In the genomic region with DNA sequence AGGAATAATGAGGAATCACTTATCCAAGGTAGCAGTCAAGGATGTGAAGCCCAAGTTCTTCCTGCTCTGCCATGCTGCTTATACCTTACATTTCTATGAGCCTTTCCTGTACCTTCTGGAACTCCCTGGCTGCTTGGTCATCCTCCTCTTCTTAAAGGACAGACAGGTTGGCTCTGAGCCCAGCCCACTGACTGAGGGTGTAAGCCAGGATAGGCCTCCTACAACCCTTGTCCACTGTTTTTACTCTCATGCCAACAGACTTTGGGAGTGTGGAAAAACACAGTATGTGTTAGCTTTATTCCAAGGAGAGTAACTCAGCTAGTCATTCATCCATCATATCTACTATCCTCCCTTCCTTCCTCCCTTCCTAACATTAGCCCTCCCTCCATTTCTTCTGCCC, we compare ENCODE assay signal across 32 cellular contexts. TPM values are rescaled to one million over a fixed set of nuclear protein-coding genes. Genes with fewer than 3 reads are reported as not detected.
DNase-seq lines count a peak whose midpoint lies in the region; ATAC-seq and TF ChIP-seq lines count a peak whose summit lies in the region.
"Had no signal": no experiment of that assay in that cellular context is flagged by ENCODE, and none has a peak within 500 bp of the region (broad histone marks: within the 10 kb centered on the region; RNA-seq: fewer than 3 reads in every experiment).

No MANE protein-coding gene starts in this region.

- no peaks in the 10 kb centered on the region for H3K36me3 Mint-ChIP-seq in stimulated activated memory B cell treated with anti-CD40 and anti-IgM and Interleukin-4, amounts not matched to agents 10 μg/mL and 1 μg/mL and 100 μg/mL, for 72 hours
- no peaks in the 10 kb centered on the region for H3K36me3 Mint-ChIP-seq in activated CD8-positive, alpha-beta T cell treated with anti-CD3 and anti-CD28 coated beads for 36 hours (ENCODE audit: low read depth)
- no peaks in the 10 kb centered on the region for H3K36me3 Mint-ChIP-seq in nephron progenitor cell (ENCODE audit: low read depth)
- H3K36me3 Mint-ChIP-seq: activated CD8-positive, alpha-beta memory T cell treated with anti-CD3 and anti-CD28 coated beads, Interleukin-2, amount 10 ng/mL, durations not matched to agents 7 days and 5 days had no signal

- no peak for DNase-seq in A673 (ENCODE audit: low spot score)
- DNase-seq in NCI-H226 = peak; percentile 11
- DNase-seq in esophagus muscularis mucosa (ENCODE audit: extremely low spot score) = no peak
- DNase-seq in activated CD8-positive, alpha-beta T cell treated with anti-CD3 and anti-CD28 coated beads for 36 hours = no peak
- DNase-seq in activated CD8-positive, alpha-beta memory T cell treated with anti-CD3 and anti-CD28 coated beads for 24 hours = no peak
- no peak for DNase-seq in nephron progenitor cell
- DNase-seq: activated CD4-positive, alpha-beta T cell treated with anti-CD3 and anti-CD28 coated beads, Interleukin-2, amount 10 ng/mL, durations not matched to agents 24 days and 14 days; activated CD8-positive, alpha-beta memory T cell treated with anti-CD3 and anti-CD28 coated beads, Interleukin-2, amount 10 ng/mL, durations not matched to agents 7 days and 5 days; activated naive CD4-positive, alpha-beta T cell treated with Interleukin-2 at 50 U/mL for 16 hours; activated T-cell treated with anti-CD3 and anti-CD28 coated beads, Interleukin-2, amount 50 U/mL, for 72 hours; amniotic stem cell; DMS79 treated with DMSO at 0.1 percent for 48 hours; dorsolateral prefrontal cortex; naive B cell; NCI-H146; NCI-H2171 treated with DMSO at 0.1 percent for 48 hours; NCI-H526 treated with DMSO at 0.1 percent for 48 hours; ovary; stimulated activated CD4-positive, alpha-beta T cell treated with anti-CD3 and anti-CD28 coated beads, Interleukin-12 subunit alpha, Interleukin-12 subunit beta, amount 100 ng/mL, for 4 hours; stimulated activated CD4-positive, alpha-beta T cell treated with anti-CD3 and anti-CD28 coated beads, Interleukin-4, amount 100 ng/mL, for 24 hours; stimulated activated naive CD4-positive, alpha-beta T cell; T-helper 2 cell; transverse colon had no signal

- H3K9me3 ChIP-seq in A673 (ENCODE audit: low read depth, low read length, poor library complexity, severe bottlenecking) (no peaks in the 10 kb centered on the region), esophagus muscularis mucosa (no peaks in the 10 kb centered on the region)
- H3K9me3 ChIP-seq: A549, BLaER1, heart right ventricle, ovary, transverse colon had no signal

- CTCF ChIA-PET in A673 (lab: Charles Lee) = no interaction called here
- CTCF ChIA-PET in activated CD8-positive, alpha-beta T cell treated with anti-CD3 and anti-CD28 coated beads for 36 hours (lab: Charles Lee) = interaction anchor here (1.0 to 3.1 kb wide), 3 partner anchors 8 to 12 kb away, joined by 3 to 16 read pairs (median 3); no protein-coding TSS in a partner anchor

- TF ChIP-seq CTCF in A673 (conservative IDR thresholded peaks at IDR 0.05; ENCODE audit: low read depth, low read length) (no peak), esophagus muscularis mucosa (IDR thresholded peaks at IDR 0.05) (no peak), nephron progenitor cell (IDR thresholded peaks at IDR 0.05) (no peak)
- no peak for TF ChIP-seq CTCF in activated CD8-positive, alpha-beta T cell treated with anti-CD3 and anti-CD28 coated beads for 36 hours (IDR thresholded peaks at IDR 0.05)

- ATAC-seq in stimulated activated memory B cell treated with anti-CD40 and anti-IgM and Interleukin-4, amounts not matched to agents 10 μg/mL and 1 μg/mL and 100 μg/mL, for 72 hours = no peak
- ATAC-seq in activated CD8-positive, alpha-beta T cell treated with anti-CD3 and anti-CD28 coated beads for 36 hours = no peak
- no peak for ATAC-seq in GM18870 (IDR thresholded peaks at IDR 0.05; ENCODE audit: unreplicated experiment)
- ATAC-seq: A549; activated CD8-positive, alpha-beta memory T cell treated with anti-CD3 and anti-CD28 coated beads, Interleukin-2, amount 10 ng/mL, durations not matched to agents 7 days and 5 days; GM23338; SK-N-SH treated with all-trans-retinoic acid at 6 μM for 48 hours had no signal

- TF ChIP-seq POLR2A in esophagus muscularis mucosa (IDR thresholded peaks at IDR 0.05; ENCODE audit: low read depth) = no peak

- no peaks in the 10 kb centered on the region for H3K27me3 Mint-ChIP-seq in stimulated activated memory B cell treated with anti-CD40 and anti-IgM and Interleukin-4, amounts not matched to agents 10 μg/mL and 1 μg/mL and 100 μg/mL, for 72 hours
- no peaks in the 10 kb centered on the region for H3K27me3 Mint-ChIP-seq in activated CD8-positive, alpha-beta T cell treated with anti-CD3 and anti-CD28 coated beads for 36 hours
- H3K27me3 Mint-ChIP-seq in nephron progenitor cell (ENCODE audit: low read depth, poor library complexity) = no peaks in the 10 kb centered on the region
- H3K27me3 Mint-ChIP-seq: activated CD4-positive, alpha-beta T cell treated with anti-CD3 and anti-CD28 coated beads, Interleukin-2, amount 10 ng/mL, durations not matched to agents 24 days and 14 days; activated CD8-positive, alpha-beta memory T cell treated with anti-CD3 and anti-CD28 coated beads, Interleukin-2, amount 10 ng/mL, durations not matched to agents 7 days and 5 days; naive B cell had no signal

- no peak overlapping the region for H3K4me3 Mint-ChIP-seq in stimulated activated memory B cell treated with anti-CD40 and anti-IgM and Interleukin-4, amounts not matched to agents 10 μg/mL and 1 μg/mL and 100 μg/mL, for 72 hours
- H3K4me3 Mint-ChIP-seq in activated CD8-positive, alpha-beta T cell treated with anti-CD3 and anti-CD28 coated beads for 36 hours = no peak overlapping the region
- H3K4me3 Mint-ChIP-seq in nephron progenitor cell = no peak overlapping the region
- H3K4me3 Mint-ChIP-seq: activated CD4-positive, alpha-beta T cell treated with anti-CD3 and anti-CD28 coated beads, Interleukin-2, amount 10 ng/mL, durations not matched to agents 24 days and 14 days; activated CD8-positive, alpha-beta memory T cell treated with anti-CD3 and anti-CD28 coated beads, Interleukin-2, amount 10 ng/mL, durations not matched to agents 7 days and 5 days; activated T-cell treated with anti-CD3 and anti-CD28 coated beads, Interleukin-2, amount 50 U/mL, for 72 hours; GM23338; naive B cell had no signal

- no peaks in the 10 kb centered on the region for H3K9me3 Mint-ChIP-seq in stimulated activated memory B cell treated with anti-CD40 and anti-IgM and Interleukin-4, amounts not matched to agents 10 μg/mL and 1 μg/mL and 100 μg/mL, for 72 hours
- no peaks in the 10 kb centered on the region for H3K9me3 Mint-ChIP-seq in activated CD8-positive, alpha-beta T cell treated with anti-CD3 and anti-CD28 coated beads for 36 hours
- H3K9me3 Mint-ChIP-seq in nephron progenitor cell = no peaks in the 10 kb centered on the region
- H3K9me3 Mint-ChIP-seq: activated CD4-positive, alpha-beta T cell treated with anti-CD3 and anti-CD28 coated beads, Interleukin-2, amount 10 ng/mL, durations not matched to agents 24 days and 14 days; activated T-cell treated with anti-CD3 and anti-CD28 coated beads, Interleukin-2, amount 50 U/mL, for 72 hours; GM23338; naive B cell had no signal

- H3K4me1 ChIP-seq in A673 (ENCODE audit: insufficient read depth, low read length, poor library complexity, severe bottlenecking) (peaks cover 43% of the 10 kb centered on the region), esophagus muscularis mucosa (peaks cover 14 to 97% (median 96%) of the 10 kb centered on the region in 4 donors)

- H3K27ac ChIP-seq in A673 (ENCODE audit: low read depth, low read length, poor library complexity, severe bottlenecking) (peak overlapping the region; percentile 10), esophagus muscularis mucosa (replicated peaks in 1 of 4) (peak overlapping the region; percentile 70 to 86 (median 74))
- H3K27ac ChIP-seq: BLaER1, cardiac muscle cell, heart right ventricle, ovary, VCaP had no signal

- H3K27me3 ChIP-seq in A673 (replicated peaks; ENCODE audit: insufficient read depth, low read depth, low read length, poor library complexity) (no peaks in the 10 kb centered on the region), esophagus muscularis mucosa (no peaks in the 10 kb centered on the region)
- H3K27me3 ChIP-seq: BLaER1, cardiac muscle cell, dorsolateral prefrontal cortex, heart right ventricle, ovary, transverse colon had no signal

- no peak for TF ChIP-seq EP300 in esophagus muscularis mucosa (IDR thresholded peaks at IDR 0.05)

- POLR2A ChIA-PET in A673 (lab: Charles Lee; ENCODE audit: low non-redundant PET) = no interaction called here
- POLR2A ChIA-PET in activated CD8-positive, alpha-beta T cell treated with anti-CD3 and anti-CD28 coated beads for 36 hours (lab: Charles Lee) = interaction anchor here (0.6 to 1.0 kb wide), 2 partner anchors 12 to 111 kb away, joined by 3 read pairs; no protein-coding TSS in a partner anchor

- intact Hi-C loops in A673 (cut with micrococcal nuclease; ENCODE audit: unreplicated experiment) (no loop called here), esophagus muscularis mucosa (cut with DNase I) (no loop called here)
- intact Hi-C loops in activated CD8-positive, alpha-beta T cell treated with anti-CD3 and anti-CD28 coated beads for 36 hours (cut with micrococcal nuclease) = no loop called here

- H3K27ac Mint-ChIP-seq in stimulated activated memory B cell treated with anti-CD40 and anti-IgM and Interleukin-4, amounts not matched to agents 10 μg/mL and 1 μg/mL and 100 μg/mL, for 72 hours = peak overlapping the region; percentile 9
- H3K27ac Mint-ChIP-seq in activated CD8-positive, alpha-beta T cell treated with anti-CD3 and anti-CD28 coated beads for 36 hours = no peak overlapping the region
- no peak overlapping the region for H3K27ac Mint-ChIP-seq in nephron progenitor cell
- H3K27ac Mint-ChIP-seq: activated CD4-positive, alpha-beta T cell treated with anti-CD3 and anti-CD28 coated beads, Interleukin-2, amount 10 ng/mL, durations not matched to agents 24 days and 14 days; activated CD8-positive, alpha-beta memory T cell treated with anti-CD3 and anti-CD28 coated beads, Interleukin-2, amount 10 ng/mL, durations not matched to agents 7 days and 5 days; activated T-cell treated with anti-CD3 and anti-CD28 coated beads, Interleukin-2, amount 50 U/mL, for 72 hours; GM23338 had no signal

- H3K4me3 ChIP-seq in A673 (ENCODE audit: low read depth, low read length, poor library complexity, severe bottlenecking) (no peak overlapping the region), esophagus muscularis mucosa (no peak overlapping the region)
- H3K4me3 ChIP-seq: A549, BLaER1, cardiac muscle cell, dorsolateral prefrontal cortex, GM23338, heart right ventricle, ovary, transverse colon had no signal

- H3K36me3 ChIP-seq in A673 (ENCODE audit: insufficient read depth, low read length, poor library complexity, severe bottlenecking) = no peaks in the 10 kb centered on the region
- peaks cover 0 to 22% (median 2%) of the 10 kb centered on the region in 4 donors for H3K36me3 ChIP-seq in esophagus muscularis mucosa
- H3K36me3 ChIP-seq: BLaER1, cardiac muscle cell, heart right ventricle, ovary, transverse colon had no signal

- peaks cover 70% of the 10 kb centered on the region for H3K4me1 Mint-ChIP-seq in stimulated activated memory B cell treated with anti-CD40 and anti-IgM and Interleukin-4, amounts not matched to agents 10 μg/mL and 1 μg/mL and 100 μg/mL, for 72 hours
- H3K4me1 Mint-ChIP-seq in activated CD8-positive, alpha-beta T cell treated with anti-CD3 and anti-CD28 coated beads for 36 hours (ENCODE audit: low read depth) = no peaks in the 10 kb centered on the region
- H3K4me1 Mint-ChIP-seq in nephron progenitor cell = peaks cover 29% of the 10 kb centered on the region
- H3K4me1 Mint-ChIP-seq: GM23338 had no signal

- BruUV-seq in A673 (replicated peaks; lab: Mats Ljungman, UMichigan) = no TSS peak

RNA-seq across cellular contexts. Expression of gene IRAG1, which starts 47.5 kb away (rescaled TPM):
- 0.26 and 0.81 TPM in 2 replicates for total RNA-seq in A673 (2021)
- total RNA-seq in esophagus muscularis mucosa = 100 to 1,000 TPM; 205 to 338 (median 276) TPM
- total RNA-seq in activated CD8-positive, alpha-beta T cell treated with anti-CD3 and anti-CD28 coated beads for 36 hours = not detected
- total RNA-seq: activated CD4-positive, alpha-beta T cell treated with anti-CD3 and anti-CD28 coated beads, Interleukin-2, amount 10 ng/mL, durations not matched to agents 24 days and 14 days; activated CD8-positive, alpha-beta memory T cell treated with anti-CD3 and anti-CD28 coated beads, Interleukin-2, amount 10 ng/mL, durations not matched to agents 7 days and 5 days had no signal

Comparison
In these comparisons a context has a peak if more than half of its experiments do, and no peak if none do; other contexts are left out.
1. RNA of gene IRAG1, which starts 47.5 kb away (total RNA-seq): 205 to 338 TPM in esophagus muscularis mucosa; 0.26 to 0.81 TPM in A673 and not detected in activated CD8-positive, alpha-beta T cell treated with anti-CD3 and anti-CD28 coated beads for 36 hours; every median in the first group is over 100 times any median in the second.